Comparison of ENCODE assay signal across 18 cellular contexts in genomic region chr10:110045772-110046171, GRCh38. TPM values are rescaled to one million over a fixed set of nuclear protein-coding genes. Genes with fewer than 3 reads are reported as not detected.
DNase-seq lines count a peak whose midpoint lies in the region; ATAC-seq lines count a peak whose summit lies in the region.
"Had no signal": no experiment of that assay in that cellular context is flagged by ENCODE, and none has a peak within 500 bp of the region (broad histone marks: within the 10 kb centered on the region; RNA-seq: fewer than 3 reads in every experiment).

No MANE protein-coding gene starts in this region.

- CTCF ChIA-PET in activated CD4-positive, alpha-beta T cell treated with anti-CD3 and anti-CD28 coated beads for 36 hours (lab: Charles Lee): interaction anchor here (0.6 to 1.8 kb wide), 8 partner anchors 7 to 168 kb away, joined by 3 to 6 read pairs (median 4); no protein-coding TSS in a partner anchor

- POLR2A ChIA-PET in activated CD4-positive, alpha-beta T cell treated with anti-CD3 and anti-CD28 coated beads for 36 hours (lab: Charles Lee): interaction anchor here (0.7 to 1.9 kb wide), 3 partner anchors 9 to 126 kb away, joined by 5 to 7 read pairs (median 6); no protein-coding TSS in a partner anchor

- peak overlapping the region; percentile 7 for H3K27ac Mint-ChIP-seq in activated CD4-positive, alpha-beta T cell treated with anti-CD3 and anti-CD28 coated beads for 36 hours
- no peak overlapping the region for H3K27ac Mint-ChIP-seq in stimulated activated naive CD8-positive, alpha-beta T cell treated with anti-CD3 and anti-CD28 coated beads, Interleukin-15, amount 100 ng/mL, for 72 hours
- H3K27ac Mint-ChIP-seq in activated T-helper 1 cell treated with anti-CD3 and anti-CD28 coated beads, Interleukin-12 subunit alpha, Interleukin-12 subunit beta, Interleukin-2, Interleukin-4 antibody, amounts not matched to agents 30 ng/mL and 10 ng/mL and 1 ng/mL, durations not matched to agents 14 hours and 24 hours and 36 hours: peak overlapping the region; percentile 61
- H3K27ac Mint-ChIP-seq: IgD-negative memory B cell had no signal

- H3K4me3 Mint-ChIP-seq in activated CD4-positive, alpha-beta T cell treated with anti-CD3 and anti-CD28 coated beads for 36 hours: no peak overlapping the region
- no peak overlapping the region for H3K4me3 Mint-ChIP-seq in stimulated activated naive CD8-positive, alpha-beta T cell treated with anti-CD3 and anti-CD28 coated beads, Interleukin-15, amount 100 ng/mL, for 72 hours
- H3K4me3 Mint-ChIP-seq in activated T-helper 1 cell treated with anti-CD3 and anti-CD28 coated beads, Interleukin-12 subunit alpha, Interleukin-12 subunit beta, Interleukin-2, Interleukin-4 antibody, amounts not matched to agents 30 ng/mL and 10 ng/mL and 1 ng/mL, durations not matched to agents 14 hours and 24 hours and 36 hours: no peak overlapping the region

- ATAC-seq in activated CD4-positive, alpha-beta T cell treated with anti-CD3 and anti-CD28 coated beads for 36 hours: peak; percentile 74
- ATAC-seq in stimulated activated naive CD8-positive, alpha-beta T cell treated with anti-CD3 and anti-CD28 coated beads, Interleukin-15, amount 100 ng/mL, for 72 hours: peak; percentile 18
- ATAC-seq in stimulated activated naive CD8-positive, alpha-beta T cell treated with anti-CD3 and anti-CD28 coated beads, Interleukin-15, Interleukin-2, amounts not matched to agents 100 U/mL and 50 U/mL, for 24 hours: no peak

- peaks cover 56% of the 10 kb centered on the region for H3K4me1 Mint-ChIP-seq in activated CD4-positive, alpha-beta T cell treated with anti-CD3 and anti-CD28 coated beads for 36 hours
- H3K4me1 Mint-ChIP-seq in stimulated activated naive CD8-positive, alpha-beta T cell treated with anti-CD3 and anti-CD28 coated beads, Interleukin-15, amount 100 ng/mL, for 72 hours: peaks cover 33% of the 10 kb centered on the region
- H3K4me1 Mint-ChIP-seq in activated T-helper 1 cell treated with anti-CD3 and anti-CD28 coated beads, Interleukin-12 subunit alpha, Interleukin-12 subunit beta, Interleukin-2, Interleukin-4 antibody, amounts not matched to agents 30 ng/mL and 10 ng/mL and 1 ng/mL, durations not matched to agents 14 hours and 24 hours and 36 hours (ENCODE audit: low read depth): peaks cover 48% of the 10 kb centered on the region

- no peak for DNase-seq in activated CD4-positive, alpha-beta T cell treated with anti-CD3 and anti-CD28 coated beads for 36 hours
- DNase-seq in activated CD4-positive, alpha-beta T cell treated with anti-CD3 and anti-CD28 coated beads, Interleukin-2, amount 50 U/mL, for 1 hour: no peak
- no peak for DNase-seq in stimulated activated naive CD8-positive, alpha-beta T cell treated with anti-CD3 and anti-CD28 coated beads, Interleukin-15, amount 100 ng/mL, for 72 hours
- no peak for DNase-seq in stimulated activated naive CD8-positive, alpha-beta T cell treated with anti-CD3 and anti-CD28 coated beads, Interleukin-15, Interleukin-2, amounts not matched to agents 100 U/mL and 50 U/mL, for 24 hours
- no peak for DNase-seq in activated T-helper 1 cell treated with anti-CD3 and anti-CD28 coated beads, Interleukin-12 subunit alpha, Interleukin-12 subunit beta, Interleukin-2, Interleukin-4 antibody, amounts not matched to agents 30 ng/mL and 10 ng/mL and 1 ng/mL, durations not matched to agents 14 hours and 24 hours and 36 hours (ENCODE audit: low spot score)
- DNase-seq in AG08396 (ENCODE audit: low spot score) (no peak), putamen (ENCODE audit: low spot score) (no peak), nucleus accumbens (lab: John Stamatoyannopoulos, UW) (no peak)
- DNase-seq: Calu3, DMS79 treated with DMSO at 0.1 percent for 48 hours, GDM1, GOT3, MV-4-11, NCI-H1417 treated with DMSO at 0.1 percent for 48 hours, NCI-H2081 treated with DMSO at 0.1 percent for 48 hours, NCI-H345, SHP77 had no signal

- H3K9me3 Mint-ChIP-seq in activated CD4-positive, alpha-beta T cell treated with anti-CD3 and anti-CD28 coated beads for 36 hours (ENCODE audit: low read depth): peaks cover 21% of the 10 kb centered on the region
- peaks cover 18 to 25% of the 10 kb centered on the region in 2 donors for H3K9me3 Mint-ChIP-seq in stimulated activated naive CD8-positive, alpha-beta T cell treated with anti-CD3 and anti-CD28 coated beads, Interleukin-15, amount 100 ng/mL, for 72 hours
- H3K9me3 Mint-ChIP-seq in activated T-helper 1 cell treated with anti-CD3 and anti-CD28 coated beads, Interleukin-12 subunit alpha, Interleukin-12 subunit beta, Interleukin-2, Interleukin-4 antibody, amounts not matched to agents 30 ng/mL and 10 ng/mL and 1 ng/mL, durations not matched to agents 14 hours and 24 hours and 36 hours: peaks cover 32% of the 10 kb centered on the region

- peaks cover 39% of the 10 kb centered on the region for H3K36me3 Mint-ChIP-seq in activated CD4-positive, alpha-beta T cell treated with anti-CD3 and anti-CD28 coated beads for 36 hours (ENCODE audit: low read depth)
- peaks cover 30% of the 10 kb centered on the region for H3K36me3 Mint-ChIP-seq in activated T-helper 1 cell treated with anti-CD3 and anti-CD28 coated beads, Interleukin-12 subunit alpha, Interleukin-12 subunit beta, Interleukin-2, Interleukin-4 antibody, amounts not matched to agents 30 ng/mL and 10 ng/mL and 1 ng/mL, durations not matched to agents 14 hours and 24 hours and 36 hours (ENCODE audit: low read depth)

- no peaks in the 10 kb centered on the region for H3K27me3 Mint-ChIP-seq in activated CD4-positive, alpha-beta T cell treated with anti-CD3 and anti-CD28 coated beads for 36 hours
- H3K27me3 Mint-ChIP-seq in stimulated activated naive CD8-positive, alpha-beta T cell treated with anti-CD3 and anti-CD28 coated beads, Interleukin-15, amount 100 ng/mL, for 72 hours: no peaks in the 10 kb centered on the region
- no peaks in the 10 kb centered on the region for H3K27me3 Mint-ChIP-seq in activated T-helper 1 cell treated with anti-CD3 and anti-CD28 coated beads, Interleukin-12 subunit alpha, Interleukin-12 subunit beta, Interleukin-2, Interleukin-4 antibody, amounts not matched to agents 30 ng/mL and 10 ng/mL and 1 ng/mL, durations not matched to agents 14 hours and 24 hours and 36 hours (ENCODE audit: insufficient read depth)
- H3K27me3 Mint-ChIP-seq: IgD-negative memory B cell had no signal

- intact Hi-C loops in activated CD4-positive, alpha-beta T cell treated with anti-CD3 and anti-CD28 coated beads for 36 hours (cut with DNase I, micrococcal nuclease): loop anchor here in 1 of 2 experiments (5.0 kb wide), 1 partner anchor 33 kb away; no protein-coding TSS in a partner anchor
- intact Hi-C loops in activated T-helper 1 cell treated with anti-CD3 and anti-CD28 coated beads, Interleukin-12 subunit alpha, Interleukin-12 subunit beta, Interleukin-2, Interleukin-4 antibody, amounts not matched to agents 30 ng/mL and 10 ng/mL and 1 ng/mL, durations not matched to agents 14 hours and 24 hours and 36 hours (cut with micrococcal nuclease): no loop called here

RNA-seq across cellular contexts. Expression of gene ADD3, which starts 38.0 kb away (rescaled TPM):
- total RNA-seq in activated CD4-positive, alpha-beta T cell treated with anti-CD3 and anti-CD28 coated beads for 36 hours: 100 to 1,000 TPM in 1 of 2 experiments, 10 to 100 TPM in 1; 72.5 to 101 TPM
- total RNA-seq in activated T-helper 1 cell treated with anti-CD3 and anti-CD28 coated beads, Interleukin-12 subunit alpha, Interleukin-12 subunit beta, Interleukin-2, Interleukin-4 antibody, amounts not matched to agents 30 ng/mL and 10 ng/mL and 1 ng/mL, durations not matched to agents 14 hours and 24 hours and 36 hours: 30.1 and 36.6 TPM in 2 replicates

Comparison
In these comparisons a context has a peak if more than half of its experiments do, and no peak if none do; other contexts are left out.
1. H3K27ac Mint-ChIP-seq: peak in activated CD4-positive, alpha-beta T cell treated with anti-CD3 and anti-CD28 coated beads for 36 hours (single experiment) and activated T-helper 1 cell treated with anti-CD3 and anti-CD28 coated beads, Interleukin-12 subunit alpha, Interleukin-12 subunit beta, Interleukin-2, Interleukin-4 antibody, amounts not matched to agents 30 ng/mL and 10 ng/mL and 1 ng/mL, durations not matched to agents 14 hours and 24 hours and 36 hours (single experiment); none in stimulated activated naive CD8-positive, alpha-beta T cell treated with anti-CD3 and anti-CD28 coated beads, Interleukin-15, amount 100 ng/mL, for 72 hours (0 of 2).